ENCODE assay signal across 1 cellular context in the genomic region with DNA sequence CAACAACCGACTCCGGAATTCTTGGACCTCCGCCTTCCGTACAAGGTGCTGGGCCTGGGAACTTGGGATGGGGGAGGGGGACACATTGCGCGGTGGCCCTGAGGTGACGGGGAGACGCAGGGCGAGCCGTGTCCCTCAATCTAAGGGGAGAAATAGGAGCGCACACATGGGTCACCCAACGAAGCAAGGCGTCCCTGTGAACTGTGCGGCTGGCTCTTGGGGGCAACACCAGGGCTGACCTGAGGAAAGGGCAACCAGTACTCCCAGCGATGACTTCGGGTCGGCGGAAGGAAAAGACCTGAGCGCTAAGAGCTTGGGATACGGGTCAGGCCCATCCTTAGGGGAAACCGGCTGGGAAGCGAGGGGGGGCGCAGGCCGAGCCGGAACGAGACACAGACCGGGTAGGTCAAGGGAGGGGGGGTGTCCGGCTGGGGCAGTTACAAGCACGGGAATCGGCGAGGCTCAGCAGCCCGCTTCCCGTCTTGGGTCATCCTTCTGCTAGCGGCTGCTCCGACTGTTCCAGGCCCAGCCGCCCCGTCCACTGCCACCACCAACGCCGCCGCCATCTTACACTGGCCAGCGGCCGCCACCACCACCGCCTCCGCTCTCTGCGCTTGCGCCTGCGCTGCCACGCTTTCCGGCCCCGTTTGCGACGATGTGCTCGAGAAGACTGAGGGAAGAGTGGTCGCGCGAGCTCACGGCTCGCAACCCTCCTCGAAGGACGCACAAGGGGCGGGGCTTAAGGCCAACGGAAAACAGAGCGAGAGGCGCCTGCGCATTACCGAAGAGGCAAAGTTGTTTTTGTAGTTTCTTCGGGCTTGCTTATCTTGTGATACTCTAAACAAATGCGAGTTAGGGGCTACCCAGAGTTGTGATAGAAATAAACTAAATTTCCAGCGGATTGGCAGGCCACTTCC.
TF ChIP-seq lines count a peak whose summit lies in the region.

DCAF8 (minus strand) TSS at position 672 of the 917 bp plus-strand sequence. CDS start 18,541 bp downstream, outside the sequence.

TF ChIP-seq in WTC11, 78 proteins besides CTCF, POLR2A, EP300 and RAD21 (continued from another document and continues in another):
- TF ChIP-seq STAT6 (CRISPR knock-in tag; conservative IDR thresholded peaks at IDR 0.05; ENCODE audit: low read depth) (no peak), GABPB1 (CRISPR knock-in tag; IDR thresholded peaks at IDR 0.05) (peak; percentile 55), ATF1 (CRISPR knock-in tag; IDR thresholded peaks at IDR 0.05) (peak; percentile 93), OVOL2 (CRISPR knock-in tag; IDR thresholded peaks at IDR 0.05; ENCODE audit: borderline replicate concordance) (no peak), GTF2I (CRISPR knock-in tag; conservative IDR thresholded peaks at IDR 0.05) (no peak), ZNF671 (CRISPR knock-in tag; IDR thresholded peaks at IDR 0.05) (no peak), RORB (CRISPR knock-in tag; IDR thresholded peaks at IDR 0.05) (no peak), USF2 (CRISPR knock-in tag; IDR thresholded peaks at IDR 0.05) (peak; percentile 35), ZNF396 (CRISPR knock-in tag; IDR thresholded peaks at IDR 0.05; ENCODE audit: borderline replicate concordance) (no peak), CREB1 (CRISPR knock-in tag; IDR thresholded peaks at IDR 0.05) (no peak), HMGA2 (CRISPR knock-in tag; IDR thresholded peaks at IDR 0.05) (0 out of 2 replicates have a peak, but pooled peaks have one; percentile 4), ESRRA (CRISPR knock-in tag; IDR thresholded peaks at IDR 0.05; ENCODE audit: borderline replicate concordance) (no peak), PREB (CRISPR knock-in tag; IDR thresholded peaks at IDR 0.05; ENCODE audit: borderline replicate concordance) (no peak), NR1H2 (CRISPR knock-in tag; IDR thresholded peaks at IDR 0.05) (no peak; the same call in 1 of the 2 replicates), AFF4 (CRISPR knock-in tag; IDR thresholded peaks at IDR 0.05; ENCODE audit: borderline replicate concordance) (no peak), E2F5 (CRISPR knock-in tag; IDR thresholded peaks at IDR 0.05) (peak; percentile 35; the same call in 1 of the 2 replicates), IRF1 (CRISPR knock-in tag; IDR thresholded peaks at IDR 0.05) (no peak), USF1 (CRISPR knock-in tag; IDR thresholded peaks at IDR 0.05) (no peak), MYBL2 (CRISPR knock-in tag; IDR thresholded peaks at IDR 0.05) (peak; percentile 84; the same call in 1 of the 2 replicates)
- TF ChIP-seq, protein P1, sequence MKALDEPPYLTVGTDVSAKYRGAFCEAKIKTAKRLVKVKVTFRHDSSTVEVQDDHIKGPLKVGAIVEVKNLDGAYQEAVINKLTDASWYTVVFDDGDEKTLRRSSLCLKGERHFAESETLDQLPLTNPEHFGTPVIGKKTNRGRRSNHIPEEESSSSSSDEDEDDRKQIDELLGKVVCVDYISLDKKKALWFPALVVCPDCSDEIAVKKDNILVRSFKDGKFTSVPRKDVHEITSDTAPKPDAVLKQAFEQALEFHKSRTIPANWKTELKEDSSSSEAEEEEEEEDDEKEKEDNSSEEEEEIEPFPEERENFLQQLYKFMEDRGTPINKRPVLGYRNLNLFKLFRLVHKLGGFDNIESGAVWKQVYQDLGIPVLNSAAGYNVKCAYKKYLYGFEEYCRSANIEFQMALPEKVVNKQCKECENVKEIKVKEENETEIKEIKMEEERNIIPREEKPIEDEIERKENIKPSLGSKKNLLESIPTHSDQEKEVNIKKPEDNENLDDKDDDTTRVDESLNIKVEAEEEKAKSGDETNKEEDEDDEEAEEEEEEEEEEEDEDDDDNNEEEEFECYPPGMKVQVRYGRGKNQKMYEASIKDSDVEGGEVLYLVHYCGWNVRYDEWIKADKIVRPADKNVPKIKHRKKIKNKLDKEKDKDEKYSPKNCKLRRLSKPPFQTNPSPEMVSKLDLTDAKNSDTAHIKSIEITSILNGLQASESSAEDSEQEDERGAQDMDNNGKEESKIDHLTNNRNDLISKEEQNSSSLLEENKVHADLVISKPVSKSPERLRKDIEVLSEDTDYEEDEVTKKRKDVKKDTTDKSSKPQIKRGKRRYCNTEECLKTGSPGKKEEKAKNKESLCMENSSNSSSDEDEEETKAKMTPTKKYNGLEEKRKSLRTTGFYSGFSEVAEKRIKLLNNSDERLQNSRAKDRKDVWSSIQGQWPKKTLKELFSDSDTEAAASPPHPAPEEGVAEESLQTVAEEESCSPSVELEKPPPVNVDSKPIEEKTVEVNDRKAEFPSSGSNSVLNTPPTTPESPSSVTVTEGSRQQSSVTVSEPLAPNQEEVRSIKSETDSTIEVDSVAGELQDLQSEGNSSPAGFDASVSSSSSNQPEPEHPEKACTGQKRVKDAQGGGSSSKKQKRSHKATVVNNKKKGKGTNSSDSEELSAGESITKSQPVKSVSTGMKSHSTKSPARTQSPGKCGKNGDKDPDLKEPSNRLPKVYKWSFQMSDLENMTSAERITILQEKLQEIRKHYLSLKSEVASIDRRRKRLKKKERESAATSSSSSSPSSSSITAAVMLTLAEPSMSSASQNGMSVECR (CRISPR knock-in tag; IDR thresholded peaks at IDR 0.05; ENCODE audit: borderline replicate concordance) = peak; percentile 78; the same call in 1 of the 2 replicates
- TF ChIP-seq, protein P2, sequence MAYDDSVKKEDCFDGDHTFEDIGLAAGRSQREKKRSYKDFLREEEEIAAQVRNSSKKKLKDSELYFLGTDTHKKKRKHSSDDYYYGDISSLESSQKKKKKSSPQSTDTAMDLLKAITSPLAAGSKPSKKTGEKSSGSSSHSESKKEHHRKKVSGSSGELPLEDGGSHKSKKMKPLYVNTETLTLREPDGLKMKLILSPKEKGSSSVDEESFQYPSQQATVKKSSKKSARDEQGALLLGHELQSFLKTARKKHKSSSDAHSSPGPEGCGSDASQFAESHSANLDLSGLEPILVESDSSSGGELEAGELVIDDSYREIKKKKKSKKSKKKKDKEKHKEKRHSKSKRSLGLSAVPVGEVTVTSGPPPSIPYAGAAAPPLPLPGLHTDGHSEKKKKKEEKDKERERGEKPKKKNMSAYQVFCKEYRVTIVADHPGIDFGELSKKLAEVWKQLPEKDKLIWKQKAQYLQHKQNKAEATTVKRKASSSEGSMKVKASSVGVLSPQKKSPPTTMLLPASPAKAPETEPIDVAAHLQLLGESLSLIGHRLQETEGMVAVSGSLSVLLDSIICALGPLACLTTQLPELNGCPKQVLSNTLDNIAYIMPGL (CRISPR knock-in tag; IDR thresholded peaks at IDR 0.05) = peak; percentile 96
- TF ChIP-seq, protein P3, sequence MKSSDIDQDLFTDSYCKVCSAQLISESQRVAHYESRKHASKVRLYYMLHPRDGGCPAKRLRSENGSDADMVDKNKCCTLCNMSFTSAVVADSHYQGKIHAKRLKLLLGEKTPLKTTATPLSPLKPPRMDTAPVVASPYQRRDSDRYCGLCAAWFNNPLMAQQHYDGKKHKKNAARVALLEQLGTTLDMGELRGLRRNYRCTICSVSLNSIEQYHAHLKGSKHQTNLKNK (CRISPR knock-in tag; IDR thresholded peaks at IDR 0.05) = no peak
- TF ChIP-seq, protein P4, sequence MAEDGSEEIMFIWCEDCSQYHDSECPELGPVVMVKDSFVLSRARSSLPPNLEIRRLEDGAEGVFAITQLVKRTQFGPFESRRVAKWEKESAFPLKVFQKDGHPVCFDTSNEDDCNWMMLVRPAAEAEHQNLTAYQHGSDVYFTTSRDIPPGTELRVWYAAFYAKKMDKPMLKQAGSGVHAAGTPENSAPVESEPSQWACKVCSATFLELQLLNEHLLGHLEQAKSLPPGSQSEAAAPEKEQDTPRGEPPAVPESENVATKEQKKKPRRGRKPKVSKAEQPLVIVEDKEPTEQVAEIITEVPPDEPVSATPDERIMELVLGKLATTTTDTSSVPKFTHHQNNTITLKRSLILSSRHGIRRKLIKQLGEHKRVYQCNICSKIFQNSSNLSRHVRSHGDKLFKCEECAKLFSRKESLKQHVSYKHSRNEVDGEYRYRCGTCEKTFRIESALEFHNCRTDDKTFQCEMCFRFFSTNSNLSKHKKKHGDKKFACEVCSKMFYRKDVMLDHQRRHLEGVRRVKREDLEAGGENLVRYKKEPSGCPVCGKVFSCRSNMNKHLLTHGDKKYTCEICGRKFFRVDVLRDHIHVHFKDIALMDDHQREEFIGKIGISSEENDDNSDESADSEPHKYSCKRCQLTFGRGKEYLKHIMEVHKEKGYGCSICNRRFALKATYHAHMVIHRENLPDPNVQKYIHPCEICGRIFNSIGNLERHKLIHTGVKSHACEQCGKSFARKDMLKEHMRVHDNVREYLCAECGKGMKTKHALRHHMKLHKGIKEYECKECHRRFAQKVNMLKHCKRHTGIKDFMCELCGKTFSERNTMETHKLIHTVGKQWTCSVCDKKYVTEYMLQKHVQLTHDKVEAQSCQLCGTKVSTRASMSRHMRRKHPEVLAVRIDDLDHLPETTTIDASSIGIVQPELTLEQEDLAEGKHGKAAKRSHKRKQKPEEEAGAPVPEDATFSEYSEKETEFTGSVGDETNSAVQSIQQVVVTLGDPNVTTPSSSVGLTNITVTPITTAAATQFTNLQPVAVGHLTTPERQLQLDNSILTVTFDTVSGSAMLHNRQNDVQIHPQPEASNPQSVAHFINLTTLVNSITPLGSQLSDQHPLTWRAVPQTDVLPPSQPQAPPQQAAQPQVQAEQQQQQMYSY (CRISPR knock-in tag; IDR thresholded peaks at IDR 0.05) = no peak
